In the genomic region with DNA sequence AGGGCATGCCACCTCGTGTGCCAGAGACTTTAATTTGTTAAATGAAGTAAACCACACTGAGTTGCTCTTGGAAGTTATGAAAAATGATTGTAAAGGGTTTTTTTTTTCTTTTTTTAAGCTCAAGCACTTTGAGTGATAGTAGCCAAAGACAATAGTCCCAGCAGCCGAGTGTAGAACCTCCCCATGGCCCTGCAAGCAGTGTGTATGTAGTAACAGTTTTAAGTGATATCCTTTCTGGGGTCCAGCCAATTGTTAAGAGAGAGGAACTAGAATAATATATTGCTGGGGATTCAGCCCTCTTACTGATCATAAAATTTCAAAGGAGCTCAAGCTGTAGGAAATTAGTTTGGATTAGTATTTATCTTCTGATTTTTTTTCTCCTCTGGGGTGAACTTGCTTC, we compare ENCODE assay signal across 16 cellular contexts. TPM values are rescaled to one million over a fixed set of nuclear protein-coding genes. Genes with fewer than 3 reads are reported as not detected.
"Had no signal": no experiment of that assay in that cellular context is flagged by ENCODE, and none has a peak within 500 bp of the region (broad histone marks: within the 10 kb centered on the region; RNA-seq: fewer than 3 reads in every experiment).

No MANE protein-coding gene starts in this region.

- H3K4me3 Mint-ChIP-seq: activated CD4-positive, alpha-beta memory T cell treated with anti-CD3 and anti-CD28 coated beads, Interleukin-2, amount 10 ng/mL, durations not matched to agents 7 days and 5 days; activated CD4-positive, alpha-beta T cell treated with anti-CD3 and anti-CD28 coated beads for 36 hours; activated T-cell treated with anti-CD3 and anti-CD28 coated beads, Interleukin-2, amount 50 U/mL, for 4 hours; immature natural killer cell; T-helper 1 cell treated with Interleukin-12 subunit alpha and Interleukin-12 subunit beta and Interleukin-4 antibody, amounts not matched to agents 30 μg/mL and 1 μg/mL, for 36 hours had no signal

- H3K27me3 Mint-ChIP-seq: activated CD4-positive, alpha-beta memory T cell treated with anti-CD3 and anti-CD28 coated beads, Interleukin-2, amount 10 ng/mL, durations not matched to agents 7 days and 5 days; activated CD4-positive, alpha-beta T cell treated with anti-CD3 and anti-CD28 coated beads for 36 hours had no signal

- ATAC-seq: activated CD4-positive, alpha-beta T cell treated with anti-CD3 and anti-CD28 coated beads for 36 hours; activated T-cell treated with anti-CD3 and anti-CD28 coated beads, Interleukin-2, amount 50 U/mL, for 4 hours; foreskin keratinocyte; lower lobe of right lung; pancreas had no signal

- H3K4me1 Mint-ChIP-seq: activated CD4-positive, alpha-beta memory T cell treated with anti-CD3 and anti-CD28 coated beads, Interleukin-2, amount 10 ng/mL, durations not matched to agents 7 days and 5 days; activated CD4-positive, alpha-beta T cell treated with anti-CD3 and anti-CD28 coated beads for 36 hours; immature natural killer cell had no signal

- H3K27ac Mint-ChIP-seq: activated CD4-positive, alpha-beta memory T cell treated with anti-CD3 and anti-CD28 coated beads, Interleukin-2, amount 10 ng/mL, durations not matched to agents 7 days and 5 days; activated CD4-positive, alpha-beta T cell treated with anti-CD3 and anti-CD28 coated beads for 36 hours; immature natural killer cell; T-helper 1 cell treated with Interleukin-12 subunit alpha and Interleukin-12 subunit beta and Interleukin-4 antibody, amounts not matched to agents 30 μg/mL and 1 μg/mL, for 36 hours had no signal

- H3K36me3 Mint-ChIP-seq: immature natural killer cell had no signal

- H3K9me3 Mint-ChIP-seq: activated T-cell treated with anti-CD3 and anti-CD28 coated beads, Interleukin-2, amount 50 U/mL, for 4 hours; T-helper 1 cell treated with Interleukin-12 subunit alpha and Interleukin-12 subunit beta and Interleukin-4 antibody, amounts not matched to agents 30 μg/mL and 1 μg/mL, for 36 hours had no signal

- DNase-seq: activated CD4-positive, alpha-beta memory T cell treated with anti-CD3 and anti-CD28 coated beads, Interleukin-2, amount 10 ng/mL, durations not matched to agents 7 days and 5 days; activated CD4-positive, alpha-beta T cell treated with anti-CD3 and anti-CD28 coated beads for 36 hours; activated effector memory CD4-positive, alpha-beta T cell treated with Interleukin-2 at 50 U/mL for 16 hours; activated naive CD4-positive, alpha-beta T cell treated with anti-CD3 and anti-CD28 coated beads, Interleukin-2, amount 50 U/mL, for 16 hours; activated T-cell treated with anti-CD3 and anti-CD28 coated beads, Interleukin-2, amount 50 U/mL, for 4 hours; erythroblast; foreskin keratinocyte; immature natural killer cell; lower lobe of right lung; midbrain; pancreas; stimulated activated CD4-positive, alpha-beta T cell treated with anti-CD3 and anti-CD28 coated beads, Interleukin-15, amount 100 ng/mL, for 24 hours; stimulated activated CD4-positive, alpha-beta T cell treated with anti-CD3 and anti-CD28 coated beads, Interleukin-4, amount 100 ng/mL, for 1 hour; stimulated activated naive CD4-positive, alpha-beta T cell; transverse colon had no signal

RNA-seq across cellular contexts. Expression of gene NPR3, which starts 43.1 kb away (rescaled TPM):
- total RNA-seq: activated CD4-positive, alpha-beta memory T cell treated with anti-CD3 and anti-CD28 coated beads, Interleukin-2, amount 10 ng/mL, durations not matched to agents 7 days and 5 days; foreskin keratinocyte had no signal
